20 cellular contexts compared by ENCODE assay signal in the genomic region with DNA sequence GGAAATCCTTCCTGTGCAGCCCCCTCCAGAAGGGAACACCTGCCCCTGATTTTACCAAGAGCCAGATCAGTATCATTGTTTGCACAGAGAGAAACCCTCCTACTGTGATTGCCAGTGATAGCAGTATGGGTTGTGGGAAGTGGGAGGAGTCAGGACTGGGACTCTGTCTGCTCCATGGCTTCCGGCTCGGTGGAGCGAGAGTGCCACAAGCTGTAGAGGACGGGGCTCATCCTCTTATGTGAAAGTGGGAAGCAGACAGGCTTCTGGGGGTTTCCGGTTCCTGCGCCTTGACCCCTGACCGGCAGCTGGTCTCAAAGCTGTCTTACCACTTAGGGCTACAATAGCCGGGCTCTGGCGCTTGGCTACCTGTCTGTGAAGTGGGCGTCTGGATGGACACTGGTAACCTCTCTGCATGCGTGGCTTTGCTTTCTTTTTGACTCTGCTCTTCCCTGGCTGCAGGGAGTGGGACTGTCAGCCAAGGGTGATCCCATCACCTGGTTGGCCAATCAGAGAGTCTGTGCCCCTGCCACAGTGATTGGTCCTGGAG.
DNase-seq lines count a peak whose midpoint lies in the region; ATAC-seq and TF ChIP-seq lines count a peak whose summit lies in the region.
"Had no signal": no experiment of that assay in that cellular context is flagged by ENCODE, and none has a peak within 500 bp of the region (broad histone marks: within the 10 kb centered on the region; RNA-seq: fewer than 3 reads in every experiment).

No MANE protein-coding gene starts in this region.

- DNase-seq in activated CD8-positive, alpha-beta memory T cell treated with anti-CD3 and anti-CD28 coated beads for 24 hours = peak; percentile 50
- no peak for DNase-seq in activated CD8-positive, alpha-beta memory T cell treated with anti-CD3 and anti-CD28 coated beads, Interleukin-2, amount 50 U/mL, for 4 hours
- DNase-seq in NCI-H2196 treated with DMSO at 0.1 percent for 48 hours (lab: John Stamatoyannopoulos, UW; ENCODE audit: unreplicated experiment) (peak; percentile 28), WTC11 (ENCODE audit: low spot score) (no peak), NCI-H524 treated with DMSO at 0.1 percent for 48 hours (lab: John Stamatoyannopoulos, UW) (no peak), foreskin keratinocyte (no peak)
- DNase-seq: ACHN; Caco-2; GM23248; hippocampal formation; left ventricle myocardium superior; NK-92 treated with Interleukin-12 subunit alpha and Interleukin-12 subunit beta, amount 100 ng/mL, for 24 hours; stimulated activated CD4-positive, alpha-beta T cell treated with anti-CD3 and anti-CD28 coated beads, Interleukin-1b, Interleukin-23, amount 100 ng/mL, for 48 hours; stimulated activated CD8-positive, alpha-beta memory T cell treated with anti-CD3 and anti-CD28 coated beads, Interleukin-4, amount 100 ng/mL, for 48 hours; transverse colon had no signal

- TF ChIP-seq CTCF in WTC11 (IDR thresholded peaks at IDR 0.05) (no peak), foreskin keratinocyte (conservative IDR thresholded peaks at IDR 0.05) (no peak)

- ATAC-seq in WTC11 = peak; percentile 78
- no peak for ATAC-seq in stimulated activated memory B cell treated with anti-CD40 and anti-IgM and Interleukin-4, amounts not matched to agents 10 μg/mL and 1 μg/mL and 100 μg/mL, for 72 hours
- no peak for ATAC-seq in HG03039 (IDR thresholded peaks at IDR 0.05; ENCODE audit: unreplicated experiment)
- ATAC-seq in foreskin keratinocyte = no peak
- ATAC-seq: esophagus mucosa; left ventricle myocardium superior; naive thymus-derived CD4-positive, alpha-beta T cell had no signal

- POLR2A ChIA-PET in WTC11 (lab: Charles Lee) = no interaction called here

- no peak overlapping the region for H3K27ac Mint-ChIP-seq in WTC11
- H3K27ac Mint-ChIP-seq in stimulated activated memory B cell treated with anti-CD40 and anti-IgM and Interleukin-4, amounts not matched to agents 10 μg/mL and 1 μg/mL and 100 μg/mL, for 72 hours = peak overlapping the region; percentile 34
- H3K27ac Mint-ChIP-seq: naive thymus-derived CD4-positive, alpha-beta T cell had no signal

- peaks cover 2% of the 10 kb centered on the region; the same call in 1 of the 2 replicates for H3K4me1 Mint-ChIP-seq in WTC11
- peaks cover 46% of the 10 kb centered on the region for H3K4me1 Mint-ChIP-seq in stimulated activated memory B cell treated with anti-CD40 and anti-IgM and Interleukin-4, amounts not matched to agents 10 μg/mL and 1 μg/mL and 100 μg/mL, for 72 hours

- no peaks in the 10 kb centered on the region for H3K9me3 Mint-ChIP-seq in WTC11
- no peaks in the 10 kb centered on the region for H3K9me3 Mint-ChIP-seq in stimulated activated memory B cell treated with anti-CD40 and anti-IgM and Interleukin-4, amounts not matched to agents 10 μg/mL and 1 μg/mL and 100 μg/mL, for 72 hours
- H3K9me3 Mint-ChIP-seq: naive thymus-derived CD4-positive, alpha-beta T cell had no signal

- H3K27ac ChIP-seq in foreskin keratinocyte = no peak overlapping the region
- H3K27ac ChIP-seq: GM23248, transverse colon, VCaP had no signal

- H3K36me3 Mint-ChIP-seq in WTC11 = no peaks in the 10 kb centered on the region
- no peaks in the 10 kb centered on the region for H3K36me3 Mint-ChIP-seq in stimulated activated memory B cell treated with anti-CD40 and anti-IgM and Interleukin-4, amounts not matched to agents 10 μg/mL and 1 μg/mL and 100 μg/mL, for 72 hours

- H3K4me3 Mint-ChIP-seq in WTC11 = no peak overlapping the region
- H3K4me3 Mint-ChIP-seq in stimulated activated memory B cell treated with anti-CD40 and anti-IgM and Interleukin-4, amounts not matched to agents 10 μg/mL and 1 μg/mL and 100 μg/mL, for 72 hours = no peak overlapping the region
- H3K4me3 Mint-ChIP-seq: naive thymus-derived CD4-positive, alpha-beta T cell had no signal

- no peaks in the 10 kb centered on the region for H3K4me1 ChIP-seq in foreskin keratinocyte
- H3K4me1 ChIP-seq: Caco-2, transverse colon had no signal

- CTCF ChIA-PET in WTC11 (lab: Charles Lee) = no interaction called here

- H3K27me3 Mint-ChIP-seq in WTC11 (ENCODE audit: low read depth) = no peaks in the 10 kb centered on the region; the same call in 1 of the 2 replicates
- no peaks in the 10 kb centered on the region for H3K27me3 Mint-ChIP-seq in stimulated activated memory B cell treated with anti-CD40 and anti-IgM and Interleukin-4, amounts not matched to agents 10 μg/mL and 1 μg/mL and 100 μg/mL, for 72 hours

- no peaks in the 10 kb centered on the region for H3K27me3 ChIP-seq in foreskin keratinocyte
- H3K27me3 ChIP-seq: transverse colon had no signal

TF ChIP-seq in WTC11, 78 proteins besides CTCF, POLR2A, EP300 and RAD21:
- no peak for TF ChIP-seq NFATC4 (CRISPR knock-in tag; IDR thresholded peaks at IDR 0.05)
- TF ChIP-seq, protein P1, sequence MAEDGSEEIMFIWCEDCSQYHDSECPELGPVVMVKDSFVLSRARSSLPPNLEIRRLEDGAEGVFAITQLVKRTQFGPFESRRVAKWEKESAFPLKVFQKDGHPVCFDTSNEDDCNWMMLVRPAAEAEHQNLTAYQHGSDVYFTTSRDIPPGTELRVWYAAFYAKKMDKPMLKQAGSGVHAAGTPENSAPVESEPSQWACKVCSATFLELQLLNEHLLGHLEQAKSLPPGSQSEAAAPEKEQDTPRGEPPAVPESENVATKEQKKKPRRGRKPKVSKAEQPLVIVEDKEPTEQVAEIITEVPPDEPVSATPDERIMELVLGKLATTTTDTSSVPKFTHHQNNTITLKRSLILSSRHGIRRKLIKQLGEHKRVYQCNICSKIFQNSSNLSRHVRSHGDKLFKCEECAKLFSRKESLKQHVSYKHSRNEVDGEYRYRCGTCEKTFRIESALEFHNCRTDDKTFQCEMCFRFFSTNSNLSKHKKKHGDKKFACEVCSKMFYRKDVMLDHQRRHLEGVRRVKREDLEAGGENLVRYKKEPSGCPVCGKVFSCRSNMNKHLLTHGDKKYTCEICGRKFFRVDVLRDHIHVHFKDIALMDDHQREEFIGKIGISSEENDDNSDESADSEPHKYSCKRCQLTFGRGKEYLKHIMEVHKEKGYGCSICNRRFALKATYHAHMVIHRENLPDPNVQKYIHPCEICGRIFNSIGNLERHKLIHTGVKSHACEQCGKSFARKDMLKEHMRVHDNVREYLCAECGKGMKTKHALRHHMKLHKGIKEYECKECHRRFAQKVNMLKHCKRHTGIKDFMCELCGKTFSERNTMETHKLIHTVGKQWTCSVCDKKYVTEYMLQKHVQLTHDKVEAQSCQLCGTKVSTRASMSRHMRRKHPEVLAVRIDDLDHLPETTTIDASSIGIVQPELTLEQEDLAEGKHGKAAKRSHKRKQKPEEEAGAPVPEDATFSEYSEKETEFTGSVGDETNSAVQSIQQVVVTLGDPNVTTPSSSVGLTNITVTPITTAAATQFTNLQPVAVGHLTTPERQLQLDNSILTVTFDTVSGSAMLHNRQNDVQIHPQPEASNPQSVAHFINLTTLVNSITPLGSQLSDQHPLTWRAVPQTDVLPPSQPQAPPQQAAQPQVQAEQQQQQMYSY (CRISPR knock-in tag; IDR thresholded peaks at IDR 0.05) = peak; percentile 42; the same call in 1 of the 2 replicates

Comparison
In these comparisons a context has a peak if more than half of its experiments do, and no peak if none do; other contexts are left out.
1. DNase-seq: peak in activated CD8-positive, alpha-beta memory T cell treated with anti-CD3 and anti-CD28 coated beads for 24 hours (single experiment) and NCI-H2196 treated with DMSO at 0.1 percent for 48 hours (single experiment); none in activated CD8-positive, alpha-beta memory T cell treated with anti-CD3 and anti-CD28 coated beads, Interleukin-2, amount 50 U/mL, for 4 hours (single experiment), WTC11 (single experiment), NCI-H524 treated with DMSO at 0.1 percent for 48 hours (single experiment) and foreskin keratinocyte (0 of 2).